ENCODE assay signal across 10 cellular contexts in the genomic region with DNA sequence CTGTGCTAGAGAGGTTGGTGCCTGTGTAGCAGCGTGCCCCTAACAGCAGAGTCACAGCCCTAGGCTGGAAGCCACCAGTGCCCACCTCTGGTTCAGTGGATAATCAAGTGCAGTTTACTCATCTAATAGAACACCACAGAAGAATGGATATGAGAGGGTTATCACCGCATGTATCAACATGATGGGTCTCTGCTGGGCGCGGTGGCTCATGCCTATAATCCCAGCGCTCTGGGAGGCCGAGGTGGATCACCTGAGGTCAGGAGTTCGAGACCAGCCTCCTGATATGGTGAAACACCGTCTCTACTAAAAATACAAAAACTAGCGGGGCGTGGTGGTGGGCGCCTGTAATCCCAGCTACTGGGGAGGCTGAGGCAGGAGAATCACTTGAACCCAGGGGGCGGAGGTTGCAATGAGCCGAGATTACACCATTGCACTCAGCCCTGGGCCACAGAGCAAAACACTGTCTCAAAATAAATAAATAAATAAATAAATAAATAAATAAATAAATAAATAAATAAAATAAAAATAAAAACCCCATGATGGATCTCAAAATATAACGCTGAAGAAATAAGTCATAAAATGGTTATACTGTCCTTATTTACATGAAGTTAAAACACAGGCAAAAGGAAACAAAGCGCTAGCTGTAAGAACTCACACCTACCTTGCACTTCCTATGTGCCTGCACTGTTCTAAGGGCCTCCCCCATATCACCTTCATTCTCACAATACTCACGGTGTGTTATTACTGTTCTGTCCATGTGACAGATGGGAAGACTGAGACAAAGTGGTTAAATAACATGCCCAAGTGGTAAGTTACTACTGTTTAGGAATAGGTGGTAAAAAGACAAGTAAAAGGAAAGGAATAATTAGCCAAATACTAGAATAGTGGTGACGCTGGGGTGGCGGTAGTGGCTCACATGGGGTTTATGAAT.
DNase-seq lines count a peak whose midpoint lies in the region; ATAC-seq and TF ChIP-seq lines count a peak whose summit lies in the region.
"Had no signal": no experiment of that assay in that cellular context is flagged by ENCODE, and none has a peak within 500 bp of the region (broad histone marks: within the 10 kb centered on the region; RNA-seq: fewer than 3 reads in every experiment).

No MANE protein-coding gene starts in this region.

- H3K27ac Mint-ChIP-seq in osteocyte (ENCODE audit: unreplicated experiment) = peak overlapping the region; percentile 95

- peaks cover 6% of the 10 kb centered on the region for H3K36me3 ChIP-seq in IMR-90 (ENCODE audit: control insufficient read depth, insufficient read depth, low read length)

- CTCF ChIA-PET in IMR-90 (lab: Yijun Ruan, JAX) = interaction anchor here (1.0 to 1.4 kb wide), 2 partner anchors 22 to 128 kb away, joined by 3 to 4 read pairs; no protein-coding TSS in a partner anchor

- peak overlapping the region; percentile 66 for H2BK20ac ChIP-seq in IMR-90 (ENCODE audit: low read depth, low read length)

- H2AK9ac ChIP-seq in IMR-90 (replicated peaks; ENCODE audit: low read depth, low read length, poor library complexity) = peak overlapping the region; percentile 87

- H2BK120ac ChIP-seq in IMR-90 (ENCODE audit: low read depth, low read length) = peak overlapping the region; percentile 90

- peaks cover 49 to 75% of the 10 kb centered on the region in 2 experiments for H3K79me1 ChIP-seq in IMR-90 (ENCODE audit: low read depth in 1 of 2, low read length in 2 of 2)

- H3K9me1 ChIP-seq in IMR-90 (ENCODE audit: insufficient read depth, low read length) = peaks cover 33% of the 10 kb centered on the region

- H3K9me3 ChIP-seq in IMR-90 (ENCODE audit: control insufficient read depth, insufficient read depth, low read length) = no peaks in the 10 kb centered on the region

- peak overlapping the region; percentile 67; the same call in 1 of the 2 replicates for H3K56ac ChIP-seq in IMR-90 (ENCODE audit: extremely low read depth, insufficient read depth, low read length)

- dilution Hi-C loops in IMR-90 (cut with HindIII; ENCODE audit: low sequenced_read_pairs, unreplicated experiment) = no loop called here

- peak overlapping the region; percentile 36 for H2AFZ ChIP-seq in IMR-90 (replicated peaks; ENCODE audit: low read length, poor library complexity)

- peaks cover 11% of the 10 kb centered on the region for H4K20me1 ChIP-seq in IMR-90 (ENCODE audit: insufficient read depth, low read length)

- peak overlapping the region; percentile 88; the same call in 1 of the 2 replicates for H3K23ac ChIP-seq in IMR-90 (ENCODE audit: low read depth, low read length)

- peak overlapping the region; percentile 59 for H3K4me3 Mint-ChIP-seq in osteocyte (ENCODE audit: unreplicated experiment)

- H2BK15ac ChIP-seq in IMR-90 (ENCODE audit: low read depth, low read length) = peak overlapping the region; percentile 59; the same call in 1 of the 3 replicates

- POLR2A ChIA-PET in IMR-90 (lab: Charles Lee; ENCODE audit: unreplicated experiment) = no interaction called here

- no peak for ATAC-seq in IMR-90 (ENCODE audit: low read depth)

- peaks cover 25% of the 10 kb centered on the region for H3K36me3 Mint-ChIP-seq in osteocyte (ENCODE audit: unreplicated experiment)

- peak overlapping the region; percentile 68 for H4K91ac ChIP-seq in IMR-90 (ENCODE audit: insufficient read depth, low read depth, low read length)

- peak overlapping the region; percentile 58 for H3K18ac ChIP-seq in IMR-90 (ENCODE audit: low read depth, low read length)

- peak overlapping the region; percentile 74 for H3K14ac ChIP-seq in IMR-90 (replicated peaks; ENCODE audit: low read depth, low read length)

- 100% methylated on average over 4 of the region's 18 CpGs; no CpG with 5 or more reads in 1 of the 2 experiments for WGBS in IMR-90 (ENCODE audit: extremely low coverage in 2 of 2, insufficient read length in 1 of 2), 2 experiments

- peak overlapping the region; percentile 51; the same call in 1 of the 2 replicates for H3K27ac ChIP-seq in C4-2B
- H3K27ac ChIP-seq in IMR-90 (ENCODE audit: insufficient read depth, low read length) = peak overlapping the region; percentile 83
- H3K27ac ChIP-seq in cingulate gyrus (ENCODE audit: low read depth, low read length) = peak overlapping the region; percentile 89

- TF ChIP-seq POLR2A in IMR-90 (IDR thresholded peaks at IDR 0.05; ENCODE audit: low read depth, low read length) = no peak

- peaks cover 46% of the 10 kb centered on the region for H3K4me1 ChIP-seq in IMR-90 (ENCODE audit: control insufficient read depth, insufficient read depth, low read length)

- DNase-seq in IMR-90 (no peak), osteocyte (ENCODE audit: extremely low spot score, unreplicated experiment) (no peak), mesenteric fat pad (ENCODE audit: low spot score) (no peak), NCI-H2029 treated with DMSO at 0.1 percent for 48 hours (lab: John Stamatoyannopoulos, UW) (no peak), H4 (ENCODE audit: low spot score) (no peak)
- DNase-seq in stimulated activated CD4-positive, alpha-beta T cell treated with anti-CD3 and anti-CD28 coated beads, Interleukin-4, amount 100 ng/mL, for 4 hours = no peak
- DNase-seq: naive thymus-derived CD8-positive, alpha-beta T cell; NCI-H1105 had no signal

- TF ChIP-seq RAD21 in IMR-90 (IDR thresholded peaks at IDR 0.05; ENCODE audit: low read length) = no peak

- peak overlapping the region; percentile 93 for H2BK5ac ChIP-seq in IMR-90 (ENCODE audit: low read depth, low read length, poor library complexity, severe bottlenecking)

- intact Hi-C loops in IMR-90 (cut with micrococcal nuclease) = no loop called here

- peak overlapping the region; percentile 0 to 84; a peak in 3 of 4 replicates for H4K8ac ChIP-seq in IMR-90 (ENCODE audit: low read depth in 2 of 2, low read length in 2 of 2)

- no TSS peak for BruUV-seq in IMR-90 (replicated peaks; lab: Mats Ljungman, UMichigan)

- TF ChIP-seq CTCF in C4-2B (conservative IDR thresholded peaks at IDR 0.05) (no peak), IMR-90 (conservative IDR thresholded peaks at IDR 0.05; ENCODE audit: low read depth, low read length) (no peak), osteocyte (IDR thresholded peaks at IDR 0.05) (no peak)

- H3K27me3 ChIP-seq in IMR-90 (ENCODE audit: control insufficient read depth, insufficient read depth, low read length) = no peaks in the 10 kb centered on the region

- H3K4me2 ChIP-seq in IMR-90 (ENCODE audit: low read depth, low read length) = peak overlapping the region; percentile 66

- H3K9me3 Mint-ChIP-seq in osteocyte (ENCODE audit: unreplicated experiment) = peaks cover 13% of the 10 kb centered on the region

- peaks cover 76% of the 10 kb centered on the region for H3K4me1 Mint-ChIP-seq in osteocyte (ENCODE audit: unreplicated experiment)

- H3K9ac ChIP-seq in IMR-90 (ENCODE audit: low read depth, low read length) = peak overlapping the region; percentile 13

- H3K27me3 Mint-ChIP-seq in osteocyte (ENCODE audit: unreplicated experiment) = no peaks in the 10 kb centered on the region
- H3K27me3 Mint-ChIP-seq: naive thymus-derived CD8-positive, alpha-beta T cell had no signal

- peak overlapping the region; percentile 35; the same call in 1 of the 2 replicates for H4K5ac ChIP-seq in IMR-90 (ENCODE audit: low read depth, low read length)

- no peak overlapping the region for H3K4me3 ChIP-seq in IMR-90 (ENCODE audit: insufficient read depth, low read depth, low read length)

- peak overlapping the region; percentile 94 for H2AK5ac ChIP-seq in IMR-90 (ENCODE audit: low read depth, low read length)

- H3K4ac ChIP-seq in IMR-90 (ENCODE audit: low read depth, low read length) = peak overlapping the region; percentile 96

- in situ Hi-C loops in IMR-90 (cut with MboI; ENCODE audit: low sequenced_read_pairs) = no loop called here

TF ChIP-seq in IMR-90, 13 proteins besides CTCF, POLR2A, EP300 and RAD21:
- TF ChIP-seq MAZ (IDR thresholded peaks at IDR 0.05; ENCODE audit: borderline replicate concordance, low read depth, low read length) = no peak
- no peak for TF ChIP-seq NFE2L2 (IDR thresholded peaks at IDR 0.05; ENCODE audit: low read depth, low read length)
- no peak for TF ChIP-seq RFX5 (IDR thresholded peaks at IDR 0.05; ENCODE audit: low read depth, low read length)
- no peak for TF ChIP-seq CEBPB (IDR thresholded peaks at IDR 0.05; ENCODE audit: low read depth, low read length)
- TF ChIP-seq FOS (IDR thresholded peaks at IDR 0.05; ENCODE audit: low read depth, low read length) = no peak
- TF ChIP-seq RCOR1 (IDR thresholded peaks at IDR 0.05; ENCODE audit: insufficient replicate concordance, low read length) = no peak
- TF ChIP-seq, protein P1, sequence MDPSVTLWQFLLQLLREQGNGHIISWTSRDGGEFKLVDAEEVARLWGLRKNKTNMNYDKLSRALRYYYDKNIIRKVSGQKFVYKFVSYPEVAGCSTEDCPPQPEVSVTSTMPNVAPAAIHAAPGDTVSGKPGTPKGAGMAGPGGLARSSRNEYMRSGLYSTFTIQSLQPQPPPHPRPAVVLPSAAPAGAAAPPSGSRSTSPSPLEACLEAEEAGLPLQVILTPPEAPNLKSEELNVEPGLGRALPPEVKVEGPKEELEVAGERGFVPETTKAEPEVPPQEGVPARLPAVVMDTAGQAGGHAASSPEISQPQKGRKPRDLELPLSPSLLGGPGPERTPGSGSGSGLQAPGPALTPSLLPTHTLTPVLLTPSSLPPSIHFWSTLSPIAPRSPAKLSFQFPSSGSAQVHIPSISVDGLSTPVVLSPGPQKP (IDR thresholded peaks at IDR 0.05; ENCODE audit: borderline replicate concordance, low read depth, low read length) = no peak
- TF ChIP-seq MAFK (IDR thresholded peaks at IDR 0.05; ENCODE audit: low read depth, low read length) = no peak
- TF ChIP-seq MXI1 (IDR thresholded peaks at IDR 0.05; ENCODE audit: borderline replicate concordance, low read depth, low read length) = no peak
- TF ChIP-seq USF2 (IDR thresholded peaks at IDR 0.05; ENCODE audit: low read depth, low read length) = no peak
- TF ChIP-seq SMC3 (IDR thresholded peaks at IDR 0.05; ENCODE audit: low read depth, low read length) = no peak
- TF ChIP-seq CHD1 (IDR thresholded peaks at IDR 0.05; ENCODE audit: low read depth, low read length) = no peak
- TF ChIP-seq BHLHE40 (IDR thresholded peaks at IDR 0.05; ENCODE audit: low read depth, low read length) = no peak
TF ChIP-seq in IMR-90: peak in this region for 0.
